In the genomic region with DNA sequence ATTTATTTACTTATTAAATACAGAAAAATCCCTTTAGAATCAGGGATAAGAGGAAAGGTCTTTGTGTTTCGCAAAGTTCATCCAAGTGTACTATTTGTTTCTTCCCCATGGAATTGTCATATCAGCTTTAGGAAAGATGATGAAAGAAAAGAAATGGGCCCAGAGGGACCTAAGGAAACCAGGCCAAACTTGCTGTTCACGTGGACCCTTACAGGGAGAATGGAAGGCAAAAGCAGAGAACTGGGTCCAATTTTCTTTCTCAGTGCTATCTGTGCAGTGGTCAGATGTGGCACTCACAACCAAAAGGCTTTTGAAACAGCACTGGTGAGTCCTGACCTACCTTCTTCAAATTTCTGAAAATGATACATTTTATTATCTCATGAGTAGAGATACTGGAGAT, we compare ENCODE assay signal across 23 cellular contexts.
DNase-seq lines count a peak whose midpoint lies in the region; ATAC-seq and TF ChIP-seq lines count a peak whose summit lies in the region.
"Had no signal": no experiment of that assay in that cellular context is flagged by ENCODE, and none has a peak within 500 bp of the region (broad histone marks: within the 10 kb centered on the region; RNA-seq: fewer than 3 reads in every experiment).

No MANE protein-coding gene starts in this region.

- CTCF ChIA-PET in activated naive CD4-positive, alpha-beta T cell treated with anti-CD3 and anti-CD28 coated beads, Interleukin-2, amount 10 ng/mL, durations not matched to agents 7 days and 5 days (lab: Charles Lee): interaction anchor here (1.8 kb wide), 1 partner anchor 40 kb away, joined by 6 read pairs; no protein-coding TSS in a partner anchor

- no peak overlapping the region for H3K4me3 Mint-ChIP-seq in activated naive CD4-positive, alpha-beta T cell treated with anti-CD3 and anti-CD28 coated beads, Interleukin-2, amount 10 ng/mL, durations not matched to agents 7 days and 5 days
- H3K4me3 Mint-ChIP-seq: activated T-cell treated with anti-CD3 and anti-CD28 coated beads, Interleukin-2, amount 50 U/mL, for 4 hours; GM23338; memory B cell; nephron had no signal

- no peaks in the 10 kb centered on the region for H3K9me3 Mint-ChIP-seq in activated naive CD4-positive, alpha-beta T cell treated with anti-CD3 and anti-CD28 coated beads, Interleukin-2, amount 10 ng/mL, durations not matched to agents 7 days and 5 days
- H3K9me3 Mint-ChIP-seq: activated T-cell treated with anti-CD3 and anti-CD28 coated beads, Interleukin-2, amount 50 U/mL, for 4 hours; GM23338; memory B cell; nephron had no signal

- no peak for ATAC-seq in GM19467 (IDR thresholded peaks at IDR 0.05; ENCODE audit: unreplicated experiment)
- ATAC-seq: activated T-cell treated with anti-CD3 and anti-CD28 coated beads, Interleukin-2, amount 50 U/mL, for 4 hours; GM23338; psoas muscle had no signal

- no peaks in the 10 kb centered on the region for H3K36me3 ChIP-seq in WERI-Rb-1
- no peaks in the 10 kb centered on the region for H3K36me3 ChIP-seq in subcutaneous abdominal adipose tissue (ENCODE audit: control insufficient read depth in 5 of 5, insufficient read depth in 5 of 5, low read length in 5 of 5)
- H3K36me3 ChIP-seq: vagina had no signal

- peaks cover 94% of the 10 kb centered on the region for H3K4me1 Mint-ChIP-seq in activated naive CD4-positive, alpha-beta T cell treated with anti-CD3 and anti-CD28 coated beads, Interleukin-2, amount 10 ng/mL, durations not matched to agents 7 days and 5 days

- no peaks in the 10 kb centered on the region for H3K27me3 Mint-ChIP-seq in activated naive CD4-positive, alpha-beta T cell treated with anti-CD3 and anti-CD28 coated beads, Interleukin-2, amount 10 ng/mL, durations not matched to agents 7 days and 5 days
- H3K27me3 Mint-ChIP-seq: memory B cell had no signal

- H3K9me3 ChIP-seq in WERI-Rb-1 (ENCODE audit: severe bottlenecking): no peaks in the 10 kb centered on the region
- no peaks in the 10 kb centered on the region for H3K9me3 ChIP-seq in subcutaneous abdominal adipose tissue (ENCODE audit: control insufficient read depth in 5 of 5, low read length in 5 of 5)
- H3K9me3 ChIP-seq: Caco-2, psoas muscle, vagina had no signal

- no peak for TF ChIP-seq CTCF in WERI-Rb-1 (IDR thresholded peaks at IDR 0.05; ENCODE audit: low read depth, low read length)

- peak overlapping the region; percentile 64 for H3K27ac Mint-ChIP-seq in activated naive CD4-positive, alpha-beta T cell treated with anti-CD3 and anti-CD28 coated beads, Interleukin-2, amount 10 ng/mL, durations not matched to agents 7 days and 5 days
- H3K27ac Mint-ChIP-seq: GM23338, memory B cell had no signal

- peaks cover 64% of the 10 kb centered on the region for H3K36me3 Mint-ChIP-seq in activated naive CD4-positive, alpha-beta T cell treated with anti-CD3 and anti-CD28 coated beads, Interleukin-2, amount 10 ng/mL, durations not matched to agents 7 days and 5 days
- H3K36me3 Mint-ChIP-seq: memory B cell had no signal

- H3K27me3 ChIP-seq in WERI-Rb-1 (ENCODE audit: insufficient read depth, low read depth, severe bottlenecking): no peaks in the 10 kb centered on the region
- no peaks in the 10 kb centered on the region for H3K27me3 ChIP-seq in subcutaneous abdominal adipose tissue (ENCODE audit: control insufficient read depth in 5 of 5, insufficient read depth in 4 of 5, low read length in 5 of 5)
- H3K27me3 ChIP-seq: vagina had no signal

- no peak for DNase-seq in activated naive CD4-positive, alpha-beta T cell treated with anti-CD3 and anti-CD28 coated beads, Interleukin-2, amount 10 ng/mL, durations not matched to agents 7 days and 5 days
- no peak for DNase-seq in activated naive CD4-positive, alpha-beta T cell (lab: John Stamatoyannopoulos, UW)
- no peak for DNase-seq in WERI-Rb-1
- no peak for DNase-seq in epithelial cell of prostate (ENCODE audit: low read depth, low spot score)
- DNase-seq in DMS 273 (lab: John Stamatoyannopoulos, UW; ENCODE audit: unreplicated experiment): no peak
- no peak for DNase-seq in cerebellar nuclear complex (lab: John Stamatoyannopoulos, UW)
- DNase-seq: activated CD4-positive, CD25-positive, alpha-beta regulatory T cell; activated T-cell treated with anti-CD3 and anti-CD28 coated beads, Interleukin-2, amount 50 U/mL, for 4 hours; Caco-2; GDM1; islet precursor cell; Kasumi-1; NCI-H1436; NCI-H2171 treated with DMSO at 0.1 percent for 48 hours; NCI-H82; psoas muscle; stimulated activated naive CD4-positive, alpha-beta T cell treated with Interleukin-2 at 50 U/mL for 16 hours had no signal

- H3K9ac ChIP-seq in subcutaneous abdominal adipose tissue (ENCODE audit: low read length in 5 of 5): peak overlapping the region in 1 of 5 donors; percentile 6

- peaks cover 3 to 31% (median 30%) of the 10 kb centered on the region in 5 donors for H3K4me1 ChIP-seq in subcutaneous abdominal adipose tissue (ENCODE audit: control insufficient read depth in 5 of 5, insufficient read depth in 5 of 5, low read length in 5 of 5)

- H3K4me3 ChIP-seq in WERI-Rb-1 (ENCODE audit: low read depth, low read length): no peak overlapping the region
- H3K4me3 ChIP-seq in subcutaneous abdominal adipose tissue (ENCODE audit: low read depth in 1 of 5, low read length in 5 of 5): no peak overlapping the region
- H3K4me3 ChIP-seq: GM23338, psoas muscle, vagina had no signal

- H3K27ac ChIP-seq in WERI-Rb-1 (peak overlapping the region; percentile 89), epithelial cell of prostate (peak overlapping the region; percentile 90), subcutaneous abdominal adipose tissue (ENCODE audit: low read depth, low read length) (peak overlapping the region; percentile 68)
- H3K27ac ChIP-seq: psoas muscle, vagina had no signal
